ENCODE assay signal across 25 cellular contexts in genomic region chr18:10440874-10441273, GRCh38. TPM values are rescaled to one million over a fixed set of nuclear protein-coding genes. Genes with fewer than 3 reads are reported as not detected.
"Had no signal": no experiment of that assay in that cellular context is flagged by ENCODE, and none has a peak within 500 bp of the region (broad histone marks: within the 10 kb centered on the region; RNA-seq: fewer than 3 reads in every experiment).

No MANE protein-coding gene starts in this region.

- H3K9me3 ChIP-seq: breast epithelium, left ventricle myocardium inferior, mucosa of descending colon, pancreas, prostate gland, right atrium auricular region, spleen, suprapubic skin, tibial artery had no signal

- DNase-seq: activated CD4-positive, alpha-beta T cell treated with anti-CD3 and anti-CD28 coated beads, Interleukin-2, amount 50 U/mL, for 1 hour; activated CD8-positive, alpha-beta memory T cell treated with anti-CD3 and anti-CD28 coated beads, Interleukin-2, amount 10 ng/mL, durations not matched to agents 7 days and 5 days; activated CD8-positive, alpha-beta T cell treated with anti-CD3 and anti-CD28 coated beads for 36 hours; activated naive CD4-positive, alpha-beta T cell; activated T-cell treated with anti-CD3 and anti-CD28 coated beads for 4 hours; activated T-cell treated with anti-CD3 and anti-CD28 coated beads, Interleukin-2, amount 50 U/mL, for 72 hours; central memory CD4-positive, alpha-beta T cell; endodermal cell; foreskin keratinocyte; islet precursor cell; left ventricle myocardium inferior; mucosa of descending colon; nucleus accumbens; pancreas; spleen; stimulated activated naive CD4-positive, alpha-beta T cell; T-helper 2 cell; tibial artery had no signal

- H3K27ac ChIP-seq: breast epithelium, foreskin keratinocyte, left ventricle myocardium inferior, pancreas, prostate gland, right atrium auricular region, spleen, suprapubic skin, tibial artery had no signal

- H3K4me1 ChIP-seq: breast epithelium, foreskin keratinocyte, left ventricle myocardium inferior, pancreas, right atrium auricular region, spleen, suprapubic skin, tibial artery had no signal

- H3K36me3 ChIP-seq: breast epithelium, left ventricle myocardium inferior, pancreas, prostate gland, right atrium auricular region, spleen, suprapubic skin, tibial artery had no signal

- ATAC-seq: activated CD8-positive, alpha-beta memory T cell treated with anti-CD3 and anti-CD28 coated beads, Interleukin-2, amount 10 ng/mL, durations not matched to agents 7 days and 5 days; activated CD8-positive, alpha-beta T cell treated with anti-CD3 and anti-CD28 coated beads for 36 hours; activated naive CD4-positive, alpha-beta T cell treated with anti-CD3 and anti-CD28 coated beads, Interleukin-2, amount 50 U/mL, for 72 hours; activated T-cell treated with anti-CD3 and anti-CD28 coated beads, Interleukin-2, amount 50 U/mL, for 72 hours; foreskin keratinocyte; mucosa of descending colon; pancreas; WTC11 had no signal

- H3K4me3 ChIP-seq: breast epithelium, left ventricle myocardium inferior, lung, mucosa of descending colon, pancreas, prostate gland, right atrium auricular region, spleen, suprapubic skin, tibial artery had no signal

- H3K27me3 ChIP-seq: breast epithelium, pancreas, right atrium auricular region, suprapubic skin, tibial artery had no signal

RNA-seq across cellular contexts. Expression of gene APCDD1, which starts 13.6 kb away (rescaled TPM):
- total RNA-seq: activated CD8-positive, alpha-beta memory T cell treated with anti-CD3 and anti-CD28 coated beads, Interleukin-2, amount 10 ng/mL, durations not matched to agents 7 days and 5 days; activated CD8-positive, alpha-beta T cell treated with anti-CD3 and anti-CD28 coated beads for 36 hours; activated naive CD4-positive, alpha-beta T cell treated with anti-CD3 and anti-CD28 coated beads, Interleukin-2, amount 50 U/mL, for 72 hours; activated T-cell treated with anti-CD3 and anti-CD28 coated beads, Interleukin-2, amount 50 U/mL, for 72 hours had no signal
